ENCODE assay signal across 1 cellular context in genomic region chr6:3869632-3870527, GRCh38.
TF ChIP-seq lines count a peak whose summit lies in the region.

No MANE protein-coding gene starts in this region.

TF ChIP-seq in HepG2, 621 proteins besides CTCF, POLR2A, EP300 and RAD21 (continued from another document and continues in another):
- TF ChIP-seq SIX1 (CRISPR knock-in tag; IDR thresholded peaks at IDR 0.05; ENCODE audit: borderline replicate concordance) (0 out of 2 replicates have a peak, but pooled peaks have one; percentile 27), FOXP4 (CRISPR knock-in tag; IDR thresholded peaks at IDR 0.05) (peak; percentile 91), AGO1 (IDR thresholded peaks at IDR 0.05; ENCODE audit: low read depth, low read length, poor library complexity, severe bottlenecking) (no peak), FOXC1 (CRISPR knock-in tag; IDR thresholded peaks at IDR 0.05; ENCODE audit: borderline replicate concordance) (no peak; the same call in 1 of the 2 replicates), MTF2 (CRISPR knock-in tag; IDR thresholded peaks at IDR 0.05; ENCODE audit: borderline replicate concordance) (no peak), ZBTB10 (CRISPR knock-in tag; IDR thresholded peaks at IDR 0.05; ENCODE audit: borderline replicate concordance) (no peak), ZKSCAN1 (IDR thresholded peaks at IDR 0.05; ENCODE audit: low read length) (no peak), ATAD3A (CRISPR knock-in tag; IDR thresholded peaks at IDR 0.05) (no peak), ZNF34 (CRISPR knock-in tag; IDR thresholded peaks at IDR 0.05; ENCODE audit: borderline replicate concordance) (no peak), ZNF263 (CRISPR knock-in tag; IDR thresholded peaks at IDR 0.05) (no peak), RFX1 (IDR thresholded peaks at IDR 0.05) (no peak), ZNF329 (CRISPR knock-in tag; IDR thresholded peaks at IDR 0.05; ENCODE audit: low read depth) (no peak), CBX5 (CRISPR knock-in tag; IDR thresholded peaks at IDR 0.05; ENCODE audit: borderline replicate concordance) (no peak; the same call in 1 of the 2 replicates), KLF9 (CRISPR knock-in tag; IDR thresholded peaks at IDR 0.05; ENCODE audit: low read depth) (0 out of 2 replicates have a peak, but pooled peaks have one; percentile 24), ZFP37 (CRISPR knock-in tag; IDR thresholded peaks at IDR 0.05; ENCODE audit: borderline replicate concordance) (no peak), SPEN (CRISPR knock-in tag; IDR thresholded peaks at IDR 0.05; ENCODE audit: low read depth) (no peak), ZFP36L1 (CRISPR knock-in tag; IDR thresholded peaks at IDR 0.05) (no peak), MLXIP (CRISPR knock-in tag; IDR thresholded peaks at IDR 0.05; ENCODE audit: borderline replicate concordance) (no peak), SIN3B (IDR thresholded peaks at IDR 0.05; ENCODE audit: low read length) (no peak), IRF1 (CRISPR knock-in tag; IDR thresholded peaks at IDR 0.05; ENCODE audit: low read depth) (no peak), RFX5 (IDR thresholded peaks at IDR 0.05; ENCODE audit: low read depth, low read length) (no peak), HOXD1 (CRISPR knock-in tag; IDR thresholded peaks at IDR 0.05) (no peak; the same call in 1 of the 2 replicates), ZNF280D (CRISPR knock-in tag; IDR thresholded peaks at IDR 0.05) (0 out of 2 replicates have a peak, but pooled peaks have one; percentile 67), KDM6A (CRISPR knock-in tag; IDR thresholded peaks at IDR 0.05; ENCODE audit: low read depth) (peak; percentile 84; the same call in 1 of the 2 replicates), IKZF1 (IDR thresholded peaks at IDR 0.05) (no peak), ZNF691 (CRISPR knock-in tag; IDR thresholded peaks at IDR 0.05; ENCODE audit: borderline replicate concordance, low read depth) (no peak; the same call in 1 of the 2 replicates), ESRRA (CRISPR knock-in tag; IDR thresholded peaks at IDR 0.05; ENCODE audit: low read depth) (no peak), ZNF678 (CRISPR knock-in tag; IDR thresholded peaks at IDR 0.05) (no peak), ZBTB7B (CRISPR knock-in tag; IDR thresholded peaks at IDR 0.05) (peak; percentile 55; the same call in 1 of the 2 replicates), PHF20 (CRISPR knock-in tag; IDR thresholded peaks at IDR 0.05) (no peak), ZNF776 (CRISPR knock-in tag; IDR thresholded peaks at IDR 0.05) (no peak), MAF1 (CRISPR knock-in tag; IDR thresholded peaks at IDR 0.05; ENCODE audit: borderline replicate concordance) (no peak), NR3C1 (CRISPR knock-in tag; IDR thresholded peaks at IDR 0.05) (no peak), ZNF253 (CRISPR knock-in tag; IDR thresholded peaks at IDR 0.05; ENCODE audit: borderline replicate concordance) (no peak), MTA3 (CRISPR knock-in tag; IDR thresholded peaks at IDR 0.05) (no peak), ISX (CRISPR knock-in tag; conservative IDR thresholded peaks at IDR 0.05) (no peak), DR1 (CRISPR knock-in tag; IDR thresholded peaks at IDR 0.05) (no peak), CCDC6 (CRISPR knock-in tag; IDR thresholded peaks at IDR 0.05) (no peak; the same call in 1 of the 2 replicates), KDM1A (CRISPR knock-in tag; IDR thresholded peaks at IDR 0.05) (no peak), ZNF562 (CRISPR knock-in tag; IDR thresholded peaks at IDR 0.05; ENCODE audit: borderline replicate concordance) (no peak)
- TF ChIP-seq, protein P1, sequence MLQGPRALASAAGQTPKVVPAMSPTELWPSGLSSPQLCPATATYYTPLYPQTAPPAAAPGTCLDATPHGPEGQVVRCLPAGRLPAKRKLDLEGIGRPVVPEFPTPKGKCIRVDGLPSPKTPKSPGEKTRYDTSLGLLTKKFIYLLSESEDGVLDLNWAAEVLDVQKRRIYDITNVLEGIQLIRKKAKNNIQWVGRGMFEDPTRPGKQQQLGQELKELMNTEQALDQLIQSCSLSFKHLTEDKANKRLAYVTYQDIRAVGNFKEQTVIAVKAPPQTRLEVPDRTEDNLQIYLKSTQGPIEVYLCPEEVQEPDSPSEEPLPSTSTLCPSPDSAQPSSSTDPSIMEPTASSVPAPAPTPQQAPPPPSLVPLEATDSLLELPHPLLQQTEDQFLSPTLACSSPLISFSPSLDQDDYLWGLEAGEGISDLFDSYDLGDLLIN (CRISPR knock-in tag; IDR thresholded peaks at IDR 0.05; ENCODE audit: borderline replicate concordance) = no peak
- TF ChIP-seq, protein P2, sequence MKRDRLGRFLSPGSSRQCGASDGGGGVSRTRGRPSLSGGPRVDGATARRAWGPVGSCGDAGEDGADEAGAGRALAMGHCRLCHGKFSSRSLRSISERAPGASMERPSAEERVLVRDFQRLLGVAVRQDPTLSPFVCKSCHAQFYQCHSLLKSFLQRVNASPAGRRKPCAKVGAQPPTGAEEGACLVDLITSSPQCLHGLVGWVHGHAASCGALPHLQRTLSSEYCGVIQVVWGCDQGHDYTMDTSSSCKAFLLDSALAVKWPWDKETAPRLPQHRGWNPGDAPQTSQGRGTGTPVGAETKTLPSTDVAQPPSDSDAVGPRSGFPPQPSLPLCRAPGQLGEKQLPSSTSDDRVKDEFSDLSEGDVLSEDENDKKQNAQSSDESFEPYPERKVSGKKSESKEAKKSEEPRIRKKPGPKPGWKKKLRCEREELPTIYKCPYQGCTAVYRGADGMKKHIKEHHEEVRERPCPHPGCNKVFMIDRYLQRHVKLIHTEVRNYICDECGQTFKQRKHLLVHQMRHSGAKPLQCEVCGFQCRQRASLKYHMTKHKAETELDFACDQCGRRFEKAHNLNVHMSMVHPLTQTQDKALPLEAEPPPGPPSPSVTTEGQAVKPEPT (CRISPR knock-in tag; IDR thresholded peaks at IDR 0.05; ENCODE audit: low read depth) = no peak
- TF ChIP-seq, protein P3, sequence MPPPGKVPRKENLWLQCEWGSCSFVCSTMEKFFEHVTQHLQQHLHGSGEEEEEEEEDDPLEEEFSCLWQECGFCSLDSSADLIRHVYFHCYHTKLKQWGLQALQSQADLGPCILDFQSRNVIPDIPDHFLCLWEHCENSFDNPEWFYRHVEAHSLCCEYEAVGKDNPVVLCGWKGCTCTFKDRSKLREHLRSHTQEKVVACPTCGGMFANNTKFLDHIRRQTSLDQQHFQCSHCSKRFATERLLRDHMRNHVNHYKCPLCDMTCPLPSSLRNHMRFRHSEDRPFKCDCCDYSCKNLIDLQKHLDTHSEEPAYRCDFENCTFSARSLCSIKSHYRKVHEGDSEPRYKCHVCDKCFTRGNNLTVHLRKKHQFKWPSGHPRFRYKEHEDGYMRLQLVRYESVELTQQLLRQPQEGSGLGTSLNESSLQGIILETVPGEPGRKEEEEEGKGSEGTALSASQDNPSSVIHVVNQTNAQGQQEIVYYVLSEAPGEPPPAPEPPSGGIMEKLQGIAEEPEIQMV (CRISPR knock-in tag; IDR thresholded peaks at IDR 0.05; ENCODE audit: low read depth) = peak; percentile 38; the same call in 1 of the 2 replicates
- TF ChIP-seq, protein P4, sequence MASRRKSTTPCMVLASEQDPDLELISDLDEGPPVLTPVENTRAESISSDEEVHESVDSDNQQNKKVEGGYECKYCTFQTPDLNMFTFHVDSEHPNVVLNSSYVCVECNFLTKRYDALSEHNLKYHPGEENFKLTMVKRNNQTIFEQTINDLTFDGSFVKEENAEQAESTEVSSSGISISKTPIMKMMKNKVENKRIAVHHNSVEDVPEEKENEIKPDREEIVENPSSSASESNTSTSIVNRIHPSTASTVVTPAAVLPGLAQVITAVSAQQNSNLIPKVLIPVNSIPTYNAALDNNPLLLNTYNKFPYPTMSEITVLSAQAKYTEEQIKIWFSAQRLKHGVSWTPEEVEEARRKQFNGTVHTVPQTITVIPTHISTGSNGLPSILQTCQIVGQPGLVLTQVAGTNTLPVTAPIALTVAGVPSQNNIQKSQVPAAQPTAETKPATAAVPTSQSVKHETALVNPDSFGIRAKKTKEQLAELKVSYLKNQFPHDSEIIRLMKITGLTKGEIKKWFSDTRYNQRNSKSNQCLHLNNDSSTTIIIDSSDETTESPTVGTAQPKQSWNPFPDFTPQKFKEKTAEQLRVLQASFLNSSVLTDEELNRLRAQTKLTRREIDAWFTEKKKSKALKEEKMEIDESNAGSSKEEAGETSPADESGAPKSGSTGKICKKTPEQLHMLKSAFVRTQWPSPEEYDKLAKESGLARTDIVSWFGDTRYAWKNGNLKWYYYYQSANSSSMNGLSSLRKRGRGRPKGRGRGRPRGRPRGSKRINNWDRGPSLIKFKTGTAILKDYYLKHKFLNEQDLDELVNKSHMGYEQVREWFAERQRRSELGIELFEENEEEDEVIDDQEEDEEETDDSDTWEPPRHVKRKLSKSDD (CRISPR knock-in tag; IDR thresholded peaks at IDR 0.05; ENCODE audit: low read depth) = 0 out of 2 replicates have a peak, but pooled peaks have one; percentile 38
